Comparison of ENCODE assay signal across 11 cellular contexts in genomic region chr12:108832730-108833354, GRCh38. TPM values are rescaled to one million over a fixed set of nuclear protein-coding genes. Genes with fewer than 3 reads are reported as not detected.
A peak's percentile ranks its signal among the peaks of the same experiment; 100 is the strongest.
DNase-seq lines count a peak whose midpoint lies in the region; ATAC-seq, FAIRE-seq and TF ChIP-seq lines count a peak whose summit lies in the region.
"Had no signal": no experiment of that assay in that cellular context is flagged by ENCODE, and none has a peak within 500 bp of the region (broad histone marks: within the 10 kb centered on the region; RNA-seq: fewer than 3 reads in every experiment).

No MANE protein-coding gene starts in this region.

- no peak for FAIRE-seq in kidney (lab: Jason Lieb, UNC)
- FAIRE-seq: GM18507 had no signal

- POLR2A ChIA-PET in naive thymus-derived CD8-positive, alpha-beta T cell (lab: Charles Lee) = no interaction called here

- TF ChIP-seq CTCF in breast epithelium (IDR thresholded peaks at IDR 0.05) (no peak), kidney (IDR thresholded peaks at IDR 0.05; ENCODE audit: borderline replicate concordance, extremely low read depth, insufficient read depth) (no peak)

- H3K4me1 ChIP-seq in breast epithelium = peaks cover 12 to 18% of the 10 kb centered on the region in 2 donors
- peaks cover 12 to 34% of the 10 kb centered on the region in 2 donors for H3K4me1 ChIP-seq in kidney (ENCODE audit: control insufficient read depth in 1 of 2, insufficient read depth in 1 of 2, low read depth in 1 of 2, low read length in 2 of 2)
- H3K4me1 ChIP-seq in subcutaneous abdominal adipose tissue (ENCODE audit: control insufficient read depth in 5 of 5, insufficient read depth in 5 of 5, low read length in 5 of 5) = peaks cover 27 to 76% (median 54%) of the 10 kb centered on the region in 5 donors

- H3K9ac ChIP-seq in kidney (ENCODE audit: low read length in 2 of 2) (peak overlapping the region in 1 of 2 donors; percentile 5), subcutaneous abdominal adipose tissue (ENCODE audit: low read length in 5 of 5) (peak overlapping the region; percentile 42 to 65 (median 57))

- H3K9me3 ChIP-seq in breast epithelium (no peaks in the 10 kb centered on the region), kidney (ENCODE audit: control insufficient read depth in 1 of 2, low read length in 2 of 2) (no peaks in the 10 kb centered on the region), subcutaneous abdominal adipose tissue (ENCODE audit: control insufficient read depth in 5 of 5, low read length in 5 of 5) (no peaks in the 10 kb centered on the region)

- DNase-seq in HS-27A (ENCODE audit: low read depth) = peak; percentile 79
- peak in 1 of 2 donors; percentile 50 for DNase-seq in breast epithelium (ENCODE audit: low spot score in 2 of 2)
- no peak for DNase-seq in kidney
- no peak for DNase-seq in hippocampal formation (lab: John Stamatoyannopoulos, UW)
- DNase-seq in naive thymus-derived CD8-positive, alpha-beta T cell = no peak

- H3K4me1 Mint-ChIP-seq in naive thymus-derived CD8-positive, alpha-beta T cell = peaks cover 4 to 32% (median 17%) of the 10 kb centered on the region in 4 donors

- H3K36me3 ChIP-seq in breast epithelium = no peaks in the 10 kb centered on the region
- H3K36me3 ChIP-seq in kidney (ENCODE audit: control insufficient read depth in 1 of 2, insufficient read depth in 2 of 2, low read length in 2 of 2) = peaks cover 16 to 24% of the 10 kb centered on the region in 2 donors
- peaks cover 0 to 35% (median 32%) of the 10 kb centered on the region in 5 donors for H3K36me3 ChIP-seq in subcutaneous abdominal adipose tissue (ENCODE audit: control insufficient read depth in 5 of 5, insufficient read depth in 5 of 5, low read length in 5 of 5)

- intact Hi-C loops in breast epithelium (cut with DNase I; ENCODE audit: low total_unique reads) = no loop called here
- intact Hi-C loops in kidney (cut with DNase I) = no loop called here

- peaks cover 0 to 50% (median 4%) of the 10 kb centered on the region in 3 donors for H3K36me3 Mint-ChIP-seq in naive thymus-derived CD8-positive, alpha-beta T cell

- H3K27me3 Mint-ChIP-seq in naive thymus-derived CD8-positive, alpha-beta T cell = no peaks in the 10 kb centered on the region

- H3K4me3 ChIP-seq in breast epithelium (no peak overlapping the region), kidney (ENCODE audit: low read length in 2 of 2) (no peak overlapping the region), subcutaneous abdominal adipose tissue (ENCODE audit: low read depth in 1 of 5, low read length in 5 of 5) (peak overlapping the region in 3 of 5 donors; percentile 23 to 32 (median 23))

- H3K27me3 ChIP-seq in breast epithelium (no peaks in the 10 kb centered on the region), subcutaneous abdominal adipose tissue (ENCODE audit: control insufficient read depth in 5 of 5, insufficient read depth in 4 of 5, low read length in 5 of 5) (no peaks in the 10 kb centered on the region)

- no peak for TF ChIP-seq POLR2A in breast epithelium (IDR thresholded peaks at IDR 0.05)

- ATAC-seq in HG03045 (IDR thresholded peaks at IDR 0.05; ENCODE audit: unreplicated experiment) = no peak
- no peak for ATAC-seq in GM21619 (IDR thresholded peaks at IDR 0.05; ENCODE audit: unreplicated experiment)
- ATAC-seq in naive thymus-derived CD8-positive, alpha-beta T cell = no peak

- peak overlapping the region; percentile 71 to 73 for H3K27ac ChIP-seq in breast epithelium
- H3K27ac ChIP-seq in kidney (ENCODE audit: low read depth in 2 of 2, low read length in 2 of 2) = peak overlapping the region; percentile 51 to 81
- peak overlapping the region; percentile 93 for H3K27ac ChIP-seq in subcutaneous abdominal adipose tissue (ENCODE audit: low read depth, low read length)
- H3K27ac ChIP-seq: HL-60 had no signal

- H3K9me3 Mint-ChIP-seq in naive thymus-derived CD8-positive, alpha-beta T cell = no peaks in the 10 kb centered on the region

- H3K27ac Mint-ChIP-seq in naive thymus-derived CD8-positive, alpha-beta T cell = peak overlapping the region in 1 of 10 donors; percentile 65

- H3K4me3 Mint-ChIP-seq in naive thymus-derived CD8-positive, alpha-beta T cell = no peak overlapping the region

RNA-seq across cellular contexts. Expression of gene SSH1, which starts 24.5 kb away (rescaled TPM):
- total RNA-seq in breast epithelium (10 to 100 TPM; 13.3 to 15.4 (median 13.8) TPM), kidney (32.5 TPM)
- 3.6 TPM for polyA plus RNA-seq in kidney (ENCODE audit: insufficient read depth, low read depth, low replicate concordance)
- 10 to 100 TPM; 29.6 to 30.1 TPM for total RNA-seq in naive thymus-derived CD8-positive, alpha-beta T cell
- polyA plus RNA-seq in naive thymus-derived CD8-positive, alpha-beta T cell = 1 to 10 TPM; 3.9 to 9.0 (median 6.0) TPM

RNA-seq across cellular contexts. Expression of gene DAO, which starts 47.0 kb away (rescaled TPM):
- total RNA-seq in breast epithelium (not detected), kidney (0.41 TPM)
- polyA plus RNA-seq in kidney (ENCODE audit: insufficient read depth, low read depth, low replicate concordance) = 50.4 TPM
- total RNA-seq in naive thymus-derived CD8-positive, alpha-beta T cell = not detected
- not detected for polyA plus RNA-seq in naive thymus-derived CD8-positive, alpha-beta T cell
- total RNA-seq: T-helper 2 cell treated with Interferon-gamma antibody and Interleukin-4, amounts not matched to agents 100 ng/mL and 5 ng/mL, for 36 hours had no signal

Comparison
In these comparisons a context has a peak if more than half of its experiments do, and no peak if none do; other contexts are left out.
1. H3K4me3 ChIP-seq: peak in subcutaneous abdominal adipose tissue (3 of 5); none in breast epithelium (0 of 3) and kidney (0 of 2).
2. Peak in every context shown above with its lines, with median percentiles within 50 percentile points of each other: H3K27ac ChIP-seq.